In genomic region chr11:74465291-74465708, GRCh38 we compare ENCODE assay signal across 27 cellular contexts. TPM values are rescaled to one million over a fixed set of nuclear protein-coding genes. Genes with fewer than 3 reads are reported as not detected.
DNase-seq lines count a peak whose midpoint lies in the region; ATAC-seq, FAIRE-seq and TF ChIP-seq lines count a peak whose summit lies in the region.
"Had no signal": no experiment of that assay in that cellular context is flagged by ENCODE, and none has a peak within 500 bp of the region (broad histone marks: within the 10 kb centered on the region; RNA-seq: fewer than 3 reads in every experiment).

No MANE protein-coding gene starts in this region.

- CTCF ChIA-PET in K562 (lab: Yijun Ruan, JAX; ENCODE audit: low intra/inter-chr PET ratio): no interaction called here

- H3K4me1 ChIP-seq in K562 (replicated peaks in 1 of 2; ENCODE audit: control insufficient read depth in 2 of 2, insufficient read depth in 2 of 2, low read length in 2 of 2) (peaks cover 37 to 46% of the 10 kb centered on the region in 2 experiments), mesenchymal stem cell (ENCODE audit: control insufficient read depth, insufficient read depth, low read depth, low read length) (peaks cover 22% of the 10 kb centered on the region)

- TF ChIP-seq POLR2A in K562 (conservative IDR thresholded peaks at IDR 0.05): no peak

- H3K27ac ChIP-seq in K562 (ENCODE audit: extremely low read depth, low read depth, low read length) (no peak overlapping the region), mesenchymal stem cell (ENCODE audit: low read length, poor library complexity, severe bottlenecking) (no peak overlapping the region)
- H3K27ac ChIP-seq: cardiac muscle cell, right atrium auricular region, tibial nerve had no signal

- no peak overlapping the region for H2BK15ac ChIP-seq in mesenchymal stem cell (ENCODE audit: low read depth, poor library complexity, severe bottlenecking)

- ATAC-seq in K562 (peak; percentile 17; the same call in 2 of the 3 replicates), HG02884 (IDR thresholded peaks at IDR 0.05; ENCODE audit: unreplicated experiment) (no peak)
- ATAC-seq: activated T-cell treated with anti-CD3 and anti-CD28 coated beads, Interleukin-2, amount 50 U/mL, for 72 hours; esophagus mucosa; stimulated activated naive CD8-positive, alpha-beta T cell treated with anti-CD3 and anti-CD28 coated beads, Interleukin-15, amount 100 ng/mL, for 72 hours had no signal

- WGBS in K562 (ENCODE audit: insufficient coverage, low coverage, missing lambda C conversion rate): 18% methylated on average over 2 of the region's 2 CpGs
- WGBS in mesenchymal stem cell: 86% methylated on average over 2 of the region's 2 CpGs

- in situ Hi-C loops in K562 (cut with MboI): loop anchor here (10.0 kb wide), 1 partner anchor 860 kb away; no protein-coding TSS in a partner anchor

- H3K9me3 ChIP-seq in K562 (replicated peaks; ENCODE audit: control insufficient read depth, insufficient read depth, low read depth, low read length) (no peaks in the 10 kb centered on the region), mesenchymal stem cell (ENCODE audit: control insufficient read depth, low read length) (no peaks in the 10 kb centered on the region)
- H3K9me3 ChIP-seq: right atrium auricular region, tibial nerve had no signal

- peak; percentile 22 for DNase-seq in activated CD8-positive, alpha-beta memory T cell treated with anti-CD3 and anti-CD28 coated beads, Interleukin-2, amount 50 U/mL, for 48 hours
- DNase-seq in activated CD8-positive, alpha-beta memory T cell treated with anti-CD3 and anti-CD28 coated beads for 24 hours: no peak
- DNase-seq in K562 (ENCODE audit: extremely low read depth in 1 of 4, low spot score in 3 of 4) (peak in 2 of 4 experiments; percentile 37 to 43), mesenchymal stem cell (no peak), NCI-H1436 treated with DMSO at 0.1 percent for 48 hours (lab: John Stamatoyannopoulos, UW) (no peak), nucleus accumbens (lab: John Stamatoyannopoulos, UW) (no peak), C1 segment of cervical spinal cord (lab: John Stamatoyannopoulos, UW) (no peak)
- DNase-seq: activated CD4-positive, alpha-beta T cell treated with anti-CD3 and anti-CD28 coated beads for 1 hour; activated naive CD4-positive, alpha-beta T cell treated with anti-CD3 and anti-CD28 coated beads, Interleukin-2, amount 10 ng/mL, durations not matched to agents 7 days and 5 days; activated T-cell treated with anti-CD3 and anti-CD28 coated beads, Interleukin-2, amount 50 U/mL, for 72 hours; amygdala; islet precursor cell; naive B cell; NCI-H187; NCI-H774; SIG-M5; stimulated activated naive CD8-positive, alpha-beta T cell treated with anti-CD3 and anti-CD28 coated beads, Interleukin-15, amount 100 ng/mL, for 72 hours; T-helper 1 cell had no signal

- peaks cover 16% of the 10 kb centered on the region for H3K79me1 ChIP-seq in mesenchymal stem cell (replicated peaks; ENCODE audit: low read length, poor library complexity, severe bottlenecking)

- no peak overlapping the region for H3K4me3 ChIP-seq in K562
- H3K4me3 ChIP-seq in mesenchymal stem cell (ENCODE audit: insufficient read depth in 1 of 2, low read depth in 1 of 2, low read length in 2 of 2): no peak overlapping the region
- H3K4me3 ChIP-seq: cardiac muscle cell, lung, right atrium auricular region, tibial nerve had no signal

- H3K23ac ChIP-seq in mesenchymal stem cell (ENCODE audit: low read length in 2 of 2): no peak overlapping the region

- H3K4me2 ChIP-seq in K562 (ENCODE audit: insufficient read depth, low read length) (peak overlapping the region; percentile 38; the same call in 1 of the 2 replicates), mesenchymal stem cell (ENCODE audit: low read length, poor library complexity, severe bottlenecking) (peak overlapping the region; percentile 3)

- H4K20me1 ChIP-seq in K562 (replicated peaks; ENCODE audit: control insufficient read depth, insufficient read depth, low read length): no peaks in the 10 kb centered on the region

- H3K36me3 ChIP-seq in K562 (ENCODE audit: control insufficient read depth, insufficient read depth, low read length) (no peaks in the 10 kb centered on the region; the same call in 2 of the 3 replicates), mesenchymal stem cell (ENCODE audit: control insufficient read depth in 1 of 2, insufficient read depth in 2 of 2, low read depth in 1 of 2, low read length in 2 of 2) (peaks cover 0 to 14% of the 10 kb centered on the region in 2 experiments)
- H3K36me3 ChIP-seq: cardiac muscle cell, right atrium auricular region, tibial nerve had no signal

- no peak overlapping the region for H4K8ac ChIP-seq in mesenchymal stem cell (ENCODE audit: low read length)

- H3K9ac ChIP-seq in K562 (ENCODE audit: insufficient read depth in 1 of 2, low read depth in 2 of 2, low read length in 2 of 2) (no peak overlapping the region), mesenchymal stem cell (ENCODE audit: low read length) (no peak overlapping the region)

- POLR2A ChIA-PET in K562 (lab: Yijun Ruan, JAX): no interaction called here

- no peak for TF ChIP-seq CTCF in K562 (IDR thresholded peaks at IDR 0.05 in 2 of 3, conservative IDR thresholded peaks at IDR 0.05 in 1 of 3; ENCODE audit: insufficient read depth in 2 of 3, low read depth in 1 of 3, low read length in 3 of 3)

- BruUV-seq in K562 (replicated peaks; lab: Mats Ljungman, UMichigan): no TSS peak

- no peaks in the 10 kb centered on the region for H3K27me3 ChIP-seq in K562 (ENCODE audit: control insufficient read depth in 2 of 2, insufficient read depth in 2 of 2, low read length in 2 of 2)
- H3K27me3 ChIP-seq in mesenchymal stem cell (ENCODE audit: control insufficient read depth in 1 of 2, insufficient read depth in 1 of 2, low read length in 2 of 2): peaks cover 0 to 74% of the 10 kb centered on the region in 2 experiments
- H3K27me3 ChIP-seq: cardiac muscle cell, right atrium auricular region, tibial nerve had no signal

- no peak for TF ChIP-seq RAD21 in K562 (CRISPR knock-in tag; conservative IDR thresholded peaks at IDR 0.05 in 1 of 2, IDR thresholded peaks at IDR 0.05 in 1 of 2)

- H2AFZ ChIP-seq in K562 (ENCODE audit: low read depth, low read length) (peak overlapping the region; percentile 29; the same call in 1 of the 2 replicates), mesenchymal stem cell (ENCODE audit: low read depth, low read length) (no peak overlapping the region)

- H4K91ac ChIP-seq in mesenchymal stem cell (ENCODE audit: low read length): no peak overlapping the region

- no peak overlapping the region for H2BK120ac ChIP-seq in mesenchymal stem cell (ENCODE audit: low read depth, low read length)

- TF ChIP-seq EP300 in K562 (IDR thresholded peaks at IDR 0.05; ENCODE audit: low read length): no peak

- peak overlapping the region; percentile 21 for H2AK5ac ChIP-seq in mesenchymal stem cell (ENCODE audit: low read length, severe bottlenecking)

- no peak overlapping the region for H3K18ac ChIP-seq in mesenchymal stem cell (ENCODE audit: low read depth in 1 of 2, low read length in 2 of 2)

- no peak overlapping the region for H3K14ac ChIP-seq in mesenchymal stem cell (ENCODE audit: low read length in 2 of 2)

- no peak overlapping the region for H3K4ac ChIP-seq in mesenchymal stem cell (ENCODE audit: low read depth in 1 of 2, low read length in 2 of 2)

- no peaks in the 10 kb centered on the region for H3K9me1 ChIP-seq in K562 (ENCODE audit: control insufficient read depth, insufficient read depth, low read length)

- FAIRE-seq in K562 (lab: Jason Lieb, UNC): no peak
- FAIRE-seq: frontal cortex, H54 had no signal

- H2BK5ac ChIP-seq in mesenchymal stem cell (ENCODE audit: low read depth, low read length, poor library complexity, severe bottlenecking): no peak overlapping the region

- 0 out of 3 replicates have a peak, but pooled peaks cover 10% of the 10 kb centered on the region for H3K79me2 ChIP-seq in K562 (ENCODE audit: control insufficient read depth, insufficient read depth, low read length)

- intact Hi-C loops in K562 (cut with micrococcal nuclease): no loop called here

- no peak overlapping the region for H2BK12ac ChIP-seq in mesenchymal stem cell (ENCODE audit: low read length in 2 of 2)

RNA-seq across cellular contexts. Expression of gene KCNE3, which starts 2.0 kb away (rescaled TPM):
- 2.7 and 3.5 TPM in 2 replicates for total RNA-seq in K562 (2011; cell fraction: chromatin; rRNA removed; ENCODE audit: low replicate concordance)
- total RNA-seq in K562 (2011; cell fraction: nucleolus; rRNA removed): 1.7 and 3.3 TPM in 2 replicates
- total RNA-seq in K562 (2011; cell fraction: nucleoplasm; rRNA removed): 3.2 and 3.9 TPM in 2 replicates
- 6.8 and 7.2 TPM in 2 replicates for total RNA-seq in K562 (2014; rRNA removed)
- total RNA-seq in K562 (2014; rRNA removed; fragmentation: Illumina TruSeq; extraction: Trizol): 7.0 and 8.0 TPM in 2 replicates
- total RNA-seq in K562 (2015; rRNA removed; fragmentation: Illumina TruSeq; extraction: Trizol): 5.2 and 5.7 TPM in 2 replicates
- 5.9 and 6.2 TPM in 2 replicates for total RNA-seq in K562 (2021)
- polyA plus RNA-seq in K562 (2011; rRNA removed): 2.0 and 2.4 TPM in 2 replicates
- 1.8 and 3.4 TPM in 2 replicates for polyA plus RNA-seq in K562 (2011; cell fraction: cytosol; rRNA removed)
- 2.1 and 2.6 TPM in 2 replicates for polyA plus RNA-seq in K562 (2011; cell fraction: nucleus; rRNA removed)
- 6.7 and 11.4 TPM in 2 replicates for polyA plus RNA-seq in K562 (2012)
- 7.9 and 8.4 TPM in 2 replicates for polyA plus RNA-seq in K562 (2014; fragmentation: Illumina TruSeq; extraction: Trizol)
- polyA plus RNA-seq in K562 (2014; fragmentation: Nextera tagmentation; extraction: Ambion mirVana): 1 to 10 TPM; 1.6 to 2.3 TPM
- polyA plus RNA-seq in K562 (2014; rRNA removed): 8.7 and 9.9 TPM in 2 replicates
- polyA minus RNA-seq in K562 (2011; rRNA and poly(A)+ RNA removed): 1.0 and 2.6 TPM in 2 replicates
- polyA minus RNA-seq in K562 (2011; cell fraction: cytosol; rRNA and poly(A)+ RNA removed): 1.4 and 1.6 TPM in 2 replicates
- 0.67 TPM in 2 replicates for polyA minus RNA-seq in K562 (2011; cell fraction: nucleus; rRNA and poly(A)+ RNA removed)
- polyA plus RNA-seq in mesenchymal stem cell (2013, experiment 1 of 2): 0.50 TPM
- polyA plus RNA-seq in mesenchymal stem cell (2013, experiment 2 of 2): 0.51 TPM
- total RNA-seq: activated T-cell treated with anti-CD3 and anti-CD28 coated beads, Interleukin-2, amount 50 U/mL, for 72 hours; OCI-LY7 had no signal

RNA-seq across cellular contexts. Expression of gene LIPT2, which starts 28.2 kb away (rescaled TPM):
- 3.1 TPM in 1 of 2 replicates, not detected in the other for total RNA-seq in K562 (2011; cell fraction: chromatin; rRNA removed; ENCODE audit: low replicate concordance)
- 3.4 and 4.3 TPM in 2 replicates for total RNA-seq in K562 (2011; cell fraction: nucleolus; rRNA removed)
- 3.1 and 3.6 TPM in 2 replicates for total RNA-seq in K562 (2011; cell fraction: nucleoplasm; rRNA removed)
- total RNA-seq in K562 (2014; rRNA removed) (4.5 and 5.5 TPM in 2 replicates), K562 (2014; rRNA removed; fragmentation: Illumina TruSeq; extraction: Trizol) (2.3 and 3.3 TPM in 2 replicates), K562 (2015; rRNA removed; fragmentation: Illumina TruSeq; extraction: Trizol) (3.6 and 4.7 TPM in 2 replicates), K562 (2021) (2.6 and 2.9 TPM in 2 replicates)
- polyA plus RNA-seq in K562 (2011; rRNA removed) (4.5 and 5.2 TPM in 2 replicates), K562 (2014; fragmentation: Illumina TruSeq; extraction: Trizol) (3.3 and 4.3 TPM in 2 replicates), K562 (2014; fragmentation: Nextera tagmentation; extraction: Ambion mirVana) (1 to 10 TPM in 1 of 2 experiments, under 1 TPM in 1; 1.00 to 1.4 TPM), K562 (2014; rRNA removed) (2.9 and 3.5 TPM in 2 replicates)
- polyA plus RNA-seq in K562 (2011; cell fraction: cytosol; rRNA removed): 4.2 and 6.6 TPM in 2 replicates
- polyA plus RNA-seq in K562 (2011; cell fraction: nucleus; rRNA removed): 1.4 and 3.0 TPM in 2 replicates
- polyA plus RNA-seq in K562 (2012): 2.8 and 3.9 TPM in 2 replicates
- 3.7 and 3.9 TPM in 2 replicates for polyA minus RNA-seq in K562 (2011; rRNA and poly(A)+ RNA removed)
- polyA minus RNA-seq in K562 (2011; cell fraction: cytosol; rRNA and poly(A)+ RNA removed): 2.1 and 2.7 TPM in 2 replicates
- 2.6 and 3.2 TPM in 2 replicates for polyA minus RNA-seq in K562 (2011; cell fraction: nucleus; rRNA and poly(A)+ RNA removed)
- 1.1 TPM for polyA plus RNA-seq in mesenchymal stem cell (2013, experiment 1 of 2)
- 1.1 TPM for polyA plus RNA-seq in mesenchymal stem cell (2013, experiment 2 of 2)
